ENCODE assay signal across 1 cellular context in the genomic region with DNA sequence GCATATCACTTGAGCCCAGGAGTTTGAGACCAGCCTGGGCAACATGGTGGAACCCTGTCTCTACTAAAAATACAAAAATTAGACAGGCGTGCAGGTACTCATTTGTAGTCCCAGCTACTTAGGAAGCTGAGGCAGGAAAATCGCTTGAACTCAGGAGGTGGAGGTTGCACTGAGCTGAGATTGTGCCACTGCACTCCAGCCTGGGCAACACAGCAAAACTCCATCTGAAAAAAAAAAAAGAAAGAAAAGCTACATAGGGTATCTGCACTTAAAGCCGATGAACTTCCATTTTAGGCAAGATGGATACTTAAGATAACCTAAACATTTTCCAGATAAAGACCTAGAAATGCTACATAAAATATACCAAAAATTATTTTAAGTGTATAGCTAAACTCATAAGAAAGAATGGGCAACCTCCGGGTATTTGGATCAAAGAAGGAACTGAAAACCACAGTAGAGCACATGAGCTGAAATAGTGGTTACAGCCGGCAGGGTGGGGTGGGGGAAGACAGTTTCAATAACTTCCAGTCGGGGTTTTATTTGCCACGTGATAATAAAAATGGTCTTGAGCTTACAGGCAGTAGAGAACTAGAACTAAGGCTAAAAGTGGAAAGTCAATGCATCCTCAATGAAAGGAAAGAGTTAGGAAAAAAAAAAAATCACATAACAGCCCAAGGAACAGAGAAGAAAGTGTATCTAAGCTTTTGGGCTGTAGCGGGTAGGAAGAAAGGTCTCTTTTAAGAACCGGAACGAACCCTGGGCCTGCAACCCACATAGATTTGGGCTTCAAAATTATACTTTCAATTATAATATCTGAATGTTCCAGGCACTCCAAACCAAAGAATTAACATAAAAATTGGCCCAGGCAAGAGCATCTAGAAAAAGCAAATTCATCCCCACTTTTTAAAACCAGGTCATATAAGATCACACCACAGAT.
TF ChIP-seq lines count a peak whose summit lies in the region.

No MANE protein-coding gene starts in this region.

TF ChIP-seq in GM12878, 131 proteins besides CTCF, POLR2A, EP300 and RAD21 (continued from another document and continues in another):
- TF ChIP-seq BCL3 (IDR thresholded peaks at IDR 0.05; ENCODE audit: borderline replicate concordance, insufficient read depth, low read depth, low read length, poor library complexity, severe bottlenecking) (peak; percentile 72), PRDM15 (CRISPR knock-in tag; IDR thresholded peaks at IDR 0.05) (no peak), BMI1 (IDR thresholded peaks at IDR 0.05; ENCODE audit: borderline replicate concordance) (peak; percentile 61; the same call in 1 of the 2 replicates), STAT3 (IDR thresholded peaks at IDR 0.05; ENCODE audit: low read depth, low read length) (no peak), HDGF (IDR thresholded peaks at IDR 0.05) (no peak), EED (IDR thresholded peaks at IDR 0.05; ENCODE audit: low read depth) (peak; percentile 90), GABPA (IDR thresholded peaks at IDR 0.05; ENCODE audit: low read depth) (0 out of 2 replicates have a peak, but pooled peaks have one; percentile 12), ZBTB11 (CRISPR knock-in tag; IDR thresholded peaks at IDR 0.05) (no peak), POLR2AphosphoS5 (IDR thresholded peaks at IDR 0.05; ENCODE audit: low read length) (no peak), ZNF207 (IDR thresholded peaks at IDR 0.05; ENCODE audit: borderline replicate concordance) (no peak), HDAC6 (IDR thresholded peaks at IDR 0.05; ENCODE audit: unreplicated experiment) (no peak), ZSCAN29 (IDR thresholded peaks at IDR 0.05) (no peak), MYC (IDR thresholded peaks at IDR 0.05; ENCODE audit: insufficient read depth, insufficient read length, insufficient replicate concordance, low read length, severe bottlenecking) (no peak), ZBED1 (IDR thresholded peaks at IDR 0.05; ENCODE audit: borderline replicate concordance) (peak; percentile 84; the same call in 1 of the 2 replicates), KDM1A (IDR thresholded peaks at IDR 0.05; ENCODE audit: borderline replicate concordance) (no peak), POLR2AphosphoS2 (IDR thresholded peaks at IDR 0.05; ENCODE audit: low read depth, low read length) (no peak), PML (IDR thresholded peaks at IDR 0.05; ENCODE audit: low read length) (peak; percentile 64), USF2 (IDR thresholded peaks at IDR 0.05; ENCODE audit: borderline replicate concordance, low read depth, low read length) (peak; percentile 42; the same call in 1 of the 2 replicates), ZZZ3 (IDR thresholded peaks at IDR 0.05; ENCODE audit: control insufficient read depth, insufficient read length, low read depth) (no peak), TCF3 (IDR thresholded peaks at IDR 0.05; ENCODE audit: borderline replicate concordance, insufficient read depth, low read depth, low read length) (peak; percentile 85; the same call in 1 of the 2 replicates), RUNX3 (IDR thresholded peaks at IDR 0.05; ENCODE audit: low read length) (peak; percentile 100), IRF3 (IDR thresholded peaks at IDR 0.05) (no peak), TAF1 (IDR thresholded peaks at IDR 0.05; ENCODE audit: borderline replicate concordance, low read depth, low read length) (no peak), NR2C2 (IDR thresholded peaks at IDR 0.05; ENCODE audit: borderline replicate concordance, control insufficient read depth, insufficient read length, low read depth) (no peak), STAT1 (conservative IDR thresholded peaks at IDR 0.05) (no peak), PAX5 (IDR thresholded peaks at IDR 0.05; ENCODE audit: borderline replicate concordance, low read depth, low read length) (peak; percentile 82; the same call in 1 of the 2 replicates), NR2F1 (conservative IDR thresholded peaks at IDR 0.05) (0 out of 2 replicates have a peak, but pooled peaks have one; percentile 48), RCOR1 (conservative IDR thresholded peaks at IDR 0.05; ENCODE audit: low read depth, low read length) (no peak), SKIL (IDR thresholded peaks at IDR 0.05; ENCODE audit: low read depth, poor library complexity, severe bottlenecking) (peak; percentile 86), TBL1XR1 (IDR thresholded peaks at IDR 0.05; ENCODE audit: low read depth, low read length) (peak; percentile 82; the same call in 1 of the 2 replicates), SP1 (IDR thresholded peaks at IDR 0.05; ENCODE audit: low read depth, low read length) (no peak), TCF7 (IDR thresholded peaks at IDR 0.05; ENCODE audit: borderline replicate concordance) (peak; percentile 53; the same call in 1 of the 2 replicates), MAX (IDR thresholded peaks at IDR 0.05; ENCODE audit: low read depth, low read length) (no peak), POU2F2 (IDR thresholded peaks at IDR 0.05; ENCODE audit: borderline replicate concordance, low read depth, low read length) (peak; percentile 48; the same call in 1 of the 3 replicates), IKZF2 (IDR thresholded peaks at IDR 0.05) (peak; percentile 87 to 90), BHLHE40 (IDR thresholded peaks at IDR 0.05; ENCODE audit: borderline replicate concordance in 1 of 2, low read depth in 2 of 2, low read length in 1 of 2) (peak; percentile 95 to 97), ELK1 (IDR thresholded peaks at IDR 0.05; ENCODE audit: low read depth, low read length) (no peak), FOXM1 (IDR thresholded peaks at IDR 0.05; ENCODE audit: low read depth, low read length) (peak; percentile 92), ESRRA (IDR thresholded peaks at IDR 0.05; ENCODE audit: low read length) (no peak), JUNB (IDR thresholded peaks at IDR 0.05) (peak; percentile 55), RAD51 (IDR thresholded peaks at IDR 0.05) (peak; percentile 94)
- TF ChIP-seq, protein P1, sequence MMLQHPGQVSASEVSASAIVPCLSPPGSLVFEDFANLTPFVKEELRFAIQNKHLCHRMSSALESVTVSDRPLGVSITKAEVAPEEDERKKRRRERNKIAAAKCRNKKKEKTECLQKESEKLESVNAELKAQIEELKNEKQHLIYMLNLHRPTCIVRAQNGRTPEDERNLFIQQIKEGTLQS (IDR thresholded peaks at IDR 0.05; ENCODE audit: borderline replicate concordance, extremely low read depth, low read depth, low read length): peak; percentile 13; the same call in 1 of the 2 replicates
- TF ChIP-seq, protein P2, sequence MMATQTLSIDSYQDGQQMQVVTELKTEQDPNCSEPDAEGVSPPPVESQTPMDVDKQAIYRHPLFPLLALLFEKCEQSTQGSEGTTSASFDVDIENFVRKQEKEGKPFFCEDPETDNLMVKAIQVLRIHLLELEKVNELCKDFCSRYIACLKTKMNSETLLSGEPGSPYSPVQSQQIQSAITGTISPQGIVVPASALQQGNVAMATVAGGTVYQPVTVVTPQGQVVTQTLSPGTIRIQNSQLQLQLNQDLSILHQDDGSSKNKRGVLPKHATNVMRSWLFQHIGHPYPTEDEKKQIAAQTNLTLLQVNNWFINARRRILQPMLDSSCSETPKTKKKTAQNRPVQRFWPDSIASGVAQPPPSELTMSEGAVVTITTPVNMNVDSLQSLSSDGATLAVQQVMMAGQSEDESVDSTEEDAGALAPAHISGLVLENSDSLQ (IDR thresholded peaks at IDR 0.05): no peak
